ENCODE assay signal across 12 cellular contexts in the genomic region with DNA sequence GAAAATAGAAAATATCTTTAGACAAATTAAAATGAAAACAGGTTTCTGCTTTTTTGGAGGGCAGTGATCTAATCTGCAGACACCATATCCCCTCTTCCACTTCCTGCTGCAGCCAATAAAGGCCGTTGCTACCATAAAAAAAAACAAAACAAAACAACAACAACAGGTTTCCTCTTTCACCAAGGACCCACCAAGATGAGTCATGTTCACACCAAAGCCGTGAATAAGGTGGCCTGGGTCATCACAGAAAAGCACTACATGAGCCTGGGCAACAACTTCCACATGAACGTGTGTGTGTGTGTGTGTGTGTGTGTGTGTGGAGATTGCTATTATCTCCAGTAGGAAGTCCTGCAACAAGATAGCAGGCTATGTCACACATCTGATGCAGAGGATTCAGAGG. TPM values are rescaled to one million over a fixed set of nuclear protein-coding genes. Genes with fewer than 3 reads are reported as not detected.
DNase-seq lines count a peak whose midpoint lies in the region; ATAC-seq and TF ChIP-seq lines count a peak whose summit lies in the region.
"Had no signal": no experiment of that assay in that cellular context is flagged by ENCODE, and none has a peak within 500 bp of the region (broad histone marks: within the 10 kb centered on the region; RNA-seq: fewer than 3 reads in every experiment).

No MANE protein-coding gene starts in this region.

- H3K27ac Mint-ChIP-seq in activated T-helper 1 cell treated with anti-CD3 and anti-CD28 coated beads, Interleukin-12 subunit alpha, Interleukin-12 subunit beta, Interleukin-2, Interleukin-4 antibody, amounts not matched to agents 30 ng/mL and 10 ng/mL and 1 ng/mL, durations not matched to agents 14 hours and 24 hours and 36 hours, result no peak overlapping the region
- no peak overlapping the region for H3K27ac Mint-ChIP-seq in GM23338
- H3K27ac Mint-ChIP-seq: activated T-cell treated with anti-CD3 and anti-CD28 coated beads, Interleukin-2, amount 50 U/mL, for 24 hours had no signal

- no peaks in the 10 kb centered on the region for H3K9me2 ChIP-seq in GM23338 (ENCODE audit: insufficient read depth)

- no peaks in the 10 kb centered on the region for H3K79me2 ChIP-seq in GM23338 (replicated peaks; ENCODE audit: insufficient read depth)

- no peak overlapping the region for H2AFZ ChIP-seq in GM23338

- intact Hi-C loops in activated T-helper 1 cell treated with anti-CD3 and anti-CD28 coated beads, Interleukin-12 subunit alpha, Interleukin-12 subunit beta, Interleukin-2, Interleukin-4 antibody, amounts not matched to agents 30 ng/mL and 10 ng/mL and 1 ng/mL, durations not matched to agents 14 hours and 24 hours and 36 hours (cut with micrococcal nuclease), result no loop called here

- TF ChIP-seq CTCF in GM23338 (conservative IDR thresholded peaks at IDR 0.05; ENCODE audit: low read depth in 2 of 2), result no peak

- H3K4me3 Mint-ChIP-seq in activated T-helper 1 cell treated with anti-CD3 and anti-CD28 coated beads, Interleukin-12 subunit alpha, Interleukin-12 subunit beta, Interleukin-2, Interleukin-4 antibody, amounts not matched to agents 30 ng/mL and 10 ng/mL and 1 ng/mL, durations not matched to agents 14 hours and 24 hours and 36 hours, result no peak overlapping the region
- H3K4me3 Mint-ChIP-seq in GM23338, result no peak overlapping the region
- H3K4me3 Mint-ChIP-seq: activated T-cell treated with anti-CD3 and anti-CD28 coated beads, Interleukin-2, amount 50 U/mL, for 24 hours had no signal

- H4K20me1 ChIP-seq in GM23338 (replicated peaks; ENCODE audit: insufficient read depth), result no peaks in the 10 kb centered on the region

- peaks cover 13% of the 10 kb centered on the region for H3K4me1 Mint-ChIP-seq in activated T-helper 1 cell treated with anti-CD3 and anti-CD28 coated beads, Interleukin-12 subunit alpha, Interleukin-12 subunit beta, Interleukin-2, Interleukin-4 antibody, amounts not matched to agents 30 ng/mL and 10 ng/mL and 1 ng/mL, durations not matched to agents 14 hours and 24 hours and 36 hours (ENCODE audit: low read depth)
- H3K4me1 Mint-ChIP-seq in GM23338, result no peaks in the 10 kb centered on the region

- no peak overlapping the region for H3K27ac ChIP-seq in GM23338 (ENCODE audit: low read depth)
- H3K27ac ChIP-seq: A549 had no signal

- no peaks in the 10 kb centered on the region for H3K27me3 ChIP-seq in GM23338 (ENCODE audit: insufficient read depth)

- no peaks in the 10 kb centered on the region for H3K9me3 Mint-ChIP-seq in activated T-helper 1 cell treated with anti-CD3 and anti-CD28 coated beads, Interleukin-12 subunit alpha, Interleukin-12 subunit beta, Interleukin-2, Interleukin-4 antibody, amounts not matched to agents 30 ng/mL and 10 ng/mL and 1 ng/mL, durations not matched to agents 14 hours and 24 hours and 36 hours
- no peaks in the 10 kb centered on the region for H3K9me3 Mint-ChIP-seq in GM23338
- H3K9me3 Mint-ChIP-seq: activated T-cell treated with anti-CD3 and anti-CD28 coated beads, Interleukin-2, amount 50 U/mL, for 24 hours had no signal

- no peaks in the 10 kb centered on the region for H3K4me1 ChIP-seq in GM23338 (ENCODE audit: insufficient read depth)
- H3K4me1 ChIP-seq: A549 had no signal

- DNase-seq in NCI-H748 (lab: John Stamatoyannopoulos, UW; ENCODE audit: unreplicated experiment), result peak; percentile 11
- DNase-seq in NCI-H748 treated with DMSO at 0.1 percent for 48 hours (lab: John Stamatoyannopoulos, UW), result no peak
- peak; percentile 15 for DNase-seq in activated T-helper 1 cell treated with anti-CD3 and anti-CD28 coated beads, Interleukin-12 subunit alpha, Interleukin-12 subunit beta, Interleukin-2, Interleukin-4 antibody, amounts not matched to agents 30 ng/mL and 10 ng/mL and 1 ng/mL, durations not matched to agents 14 hours and 24 hours and 36 hours (ENCODE audit: low spot score)
- peak; percentile 17 for DNase-seq in pulmonary artery endothelial cell (ENCODE audit: low read depth, low spot score)
- DNase-seq in GM23338 (ENCODE audit: low spot score), result no peak
- DNase-seq in NCI-H510A treated with DMSO at 0.1 percent for 48 hours (lab: John Stamatoyannopoulos, UW), result no peak
- DNase-seq: activated T-cell treated with anti-CD3 and anti-CD28 coated beads, Interleukin-2, amount 50 U/mL, for 24 hours; NCI-H187 treated with DMSO at 0.1 percent for 48 hours had no signal

- peaks cover 34% of the 10 kb centered on the region for H3K27me3 Mint-ChIP-seq in activated T-helper 1 cell treated with anti-CD3 and anti-CD28 coated beads, Interleukin-12 subunit alpha, Interleukin-12 subunit beta, Interleukin-2, Interleukin-4 antibody, amounts not matched to agents 30 ng/mL and 10 ng/mL and 1 ng/mL, durations not matched to agents 14 hours and 24 hours and 36 hours (ENCODE audit: insufficient read depth)
- peaks cover 2% of the 10 kb centered on the region for H3K27me3 Mint-ChIP-seq in GM23338 (ENCODE audit: insufficient read depth, low read depth, poor library complexity)

- no peaks in the 10 kb centered on the region for H3F3A ChIP-seq in GM23338 (replicated peaks; ENCODE audit: low read depth)

- peak; percentile 88 for ATAC-seq in HG03060 (IDR thresholded peaks at IDR 0.05; ENCODE audit: low read depth, unreplicated experiment)
- no peak for ATAC-seq in GM21576 (IDR thresholded peaks at IDR 0.05; ENCODE audit: unreplicated experiment)
- ATAC-seq in GM23338, result no peak
- ATAC-seq: A549, HCT116 had no signal

- no peak overlapping the region for H3K4me3 ChIP-seq in GM23338
- H3K4me3 ChIP-seq: A549 had no signal

- no peak overlapping the region for H3K4me2 ChIP-seq in GM23338
- H3K4me2 ChIP-seq: A549 had no signal

- H3K36me3 Mint-ChIP-seq in activated T-helper 1 cell treated with anti-CD3 and anti-CD28 coated beads, Interleukin-12 subunit alpha, Interleukin-12 subunit beta, Interleukin-2, Interleukin-4 antibody, amounts not matched to agents 30 ng/mL and 10 ng/mL and 1 ng/mL, durations not matched to agents 14 hours and 24 hours and 36 hours (ENCODE audit: low read depth), result no peaks in the 10 kb centered on the region
- no peaks in the 10 kb centered on the region for H3K36me3 Mint-ChIP-seq in GM23338 (ENCODE audit: low read depth)

- H3K36me3 ChIP-seq in GM23338 (ENCODE audit: insufficient read depth), result no peaks in the 10 kb centered on the region

RNA-seq across cellular contexts. Expression of a gene that starts 24.8 kb away (rescaled TPM):
- 0.02 TPM in 1 of 2 replicates, not detected in the other for total RNA-seq in activated T-helper 1 cell treated with anti-CD3 and anti-CD28 coated beads, Interleukin-12 subunit alpha, Interleukin-12 subunit beta, Interleukin-2, Interleukin-4 antibody, amounts not matched to agents 30 ng/mL and 10 ng/mL and 1 ng/mL, durations not matched to agents 14 hours and 24 hours and 36 hours
- total RNA-seq in pulmonary artery endothelial cell, result not detected in 2 replicates
- 4.5 and 6.4 TPM in 2 replicates for total RNA-seq in GM23338 (2014; rRNA removed; shearing (Covaris generic))
- 0.94 and 1.2 TPM in 2 replicates for polyA plus RNA-seq in GM23338 (2016; fragmentation: Nextera tagmentation; extraction: Ambion mirVana)

Comparison
In these comparisons a context has a peak if more than half of its experiments do, and no peak if none do; other contexts are left out.
1. DNase-seq: peak in NCI-H748 (single experiment), activated T-helper 1 cell treated with anti-CD3 and anti-CD28 coated beads, Interleukin-12 subunit alpha, Interleukin-12 subunit beta, Interleukin-2, Interleukin-4 antibody, amounts not matched to agents 30 ng/mL and 10 ng/mL and 1 ng/mL, durations not matched to agents 14 hours and 24 hours and 36 hours (single experiment) and pulmonary artery endothelial cell (single experiment); none in NCI-H748 treated with DMSO at 0.1 percent for 48 hours (single experiment), GM23338 (single experiment) and NCI-H510A treated with DMSO at 0.1 percent for 48 hours (single experiment).